Comparison of ENCODE assay signal across 8 cellular contexts in genomic region chr1:91020967-91021685, GRCh38. TPM values are rescaled to one million over a fixed set of nuclear protein-coding genes. Genes with fewer than 3 reads are reported as not detected.
DNase-seq lines count a peak whose midpoint lies in the region; ATAC-seq and TF ChIP-seq lines count a peak whose summit lies in the region.

No MANE protein-coding gene starts in this region.

- H3K36me3 Mint-ChIP-seq in activated CD4-positive, alpha-beta T cell treated with anti-CD3 and anti-CD28 coated beads, Interleukin-2, amount 10 ng/mL, durations not matched to agents 24 days and 14 days (ENCODE audit: low read depth), result peaks cover 27% of the 10 kb centered on the region

- H3K27ac ChIP-seq in coronary artery (peak overlapping the region; percentile 97 to 100), left lung (peak overlapping the region; percentile 99 to 100)

- DNase-seq in AG08396 (ENCODE audit: low spot score), result peak; percentile 76
- peak; percentile 44 for DNase-seq in NCI-H460 (ENCODE audit: extremely low read depth, low read depth)
- peak; percentile 91 for DNase-seq in activated CD4-positive, alpha-beta T cell treated with anti-CD3 and anti-CD28 coated beads, Interleukin-2, amount 10 ng/mL, durations not matched to agents 24 days and 14 days
- DNase-seq in coronary artery (ENCODE audit: low spot score), result peak; percentile 83
- DNase-seq in left lung, result peak; percentile 76 to 87
- DNase-seq in stimulated activated CD4-positive, alpha-beta T cell treated with anti-CD3 and anti-CD28 coated beads, Interleukin-2, amount 100 ng/mL, for 48 hours, result peak; percentile 47 to 57

- intact Hi-C loops in activated CD4-positive, alpha-beta T cell treated with anti-CD3 and anti-CD28 coated beads, Interleukin-2, amount 10 ng/mL, durations not matched to agents 24 days and 14 days (cut with micrococcal nuclease), result loop anchor here (5.0 kb wide), 3 partner anchors 481 to 1811 kb away; partner anchors contain the start of genes CDC7 and RPL5
- intact Hi-C loops in left lung (cut with DNase I), result no loop called here

- peaks cover 44% of the 10 kb centered on the region for H3K4me1 Mint-ChIP-seq in activated CD4-positive, alpha-beta T cell treated with anti-CD3 and anti-CD28 coated beads, Interleukin-2, amount 10 ng/mL, durations not matched to agents 24 days and 14 days

- H3K9me3 Mint-ChIP-seq in activated CD4-positive, alpha-beta T cell treated with anti-CD3 and anti-CD28 coated beads, Interleukin-2, amount 10 ng/mL, durations not matched to agents 24 days and 14 days, result no peaks in the 10 kb centered on the region

- no peaks in the 10 kb centered on the region for H3K36me3 ChIP-seq in left lung

- H3K4me1 ChIP-seq in left lung, result peaks cover 15 to 54% of the 10 kb centered on the region in 2 donors

- TF ChIP-seq CTCF in coronary artery (IDR thresholded peaks at IDR 0.05) (no peak), left lung (IDR thresholded peaks at IDR 0.05) (no peak)

- H3K4me3 ChIP-seq in coronary artery (peak overlapping the region; percentile 85), left lung (peak overlapping the region; percentile 74 to 78)

- H3K27me3 Mint-ChIP-seq in activated CD4-positive, alpha-beta T cell treated with anti-CD3 and anti-CD28 coated beads, Interleukin-2, amount 10 ng/mL, durations not matched to agents 24 days and 14 days, result no peaks in the 10 kb centered on the region

- peak overlapping the region; percentile 92 for H3K27ac Mint-ChIP-seq in activated CD4-positive, alpha-beta T cell treated with anti-CD3 and anti-CD28 coated beads, Interleukin-2, amount 10 ng/mL, durations not matched to agents 24 days and 14 days

- H3K4me3 Mint-ChIP-seq in activated CD4-positive, alpha-beta T cell treated with anti-CD3 and anti-CD28 coated beads, Interleukin-2, amount 10 ng/mL, durations not matched to agents 24 days and 14 days, result peak overlapping the region; percentile 96

- ATAC-seq in GM18861 (IDR thresholded peaks at IDR 0.05; ENCODE audit: unreplicated experiment) (peak; percentile 24), HG03103 (IDR thresholded peaks at IDR 0.05; ENCODE audit: low read depth, unreplicated experiment) (peak; percentile 34), left lung (peak; percentile 65)

- no peaks in the 10 kb centered on the region for H3K27me3 ChIP-seq in left lung

- no peaks in the 10 kb centered on the region for H3K9me3 ChIP-seq in left lung

RNA-seq across cellular contexts. Expression of gene ZNF644, which starts 0.7 kb away (rescaled TPM):
- total RNA-seq in NCI-H460 (2014; rRNA removed; shearing (Covaris generic)), result 43.2 and 43.8 TPM in 2 replicates
- polyA plus RNA-seq in NCI-H460 (2014; cell fraction: nucleus; rRNA removed), result 10.7 and 25.8 TPM in 2 replicates
- total RNA-seq in activated CD4-positive, alpha-beta T cell treated with anti-CD3 and anti-CD28 coated beads, Interleukin-2, amount 10 ng/mL, durations not matched to agents 24 days and 14 days, result 57.0 and 57.7 TPM in 2 replicates
- total RNA-seq in left lung, result 10 to 100 TPM; 52.6 to 53.5 TPM

Comparison
In these comparisons a context has a peak if more than half of its experiments do, and no peak if none do; other contexts are left out.
1. Peak in every context shown above with its lines: DNase-seq, ATAC-seq, H3K4me3 ChIP-seq and H3K27ac ChIP-seq.